22 cellular contexts compared by ENCODE assay signal in the genomic region with DNA sequence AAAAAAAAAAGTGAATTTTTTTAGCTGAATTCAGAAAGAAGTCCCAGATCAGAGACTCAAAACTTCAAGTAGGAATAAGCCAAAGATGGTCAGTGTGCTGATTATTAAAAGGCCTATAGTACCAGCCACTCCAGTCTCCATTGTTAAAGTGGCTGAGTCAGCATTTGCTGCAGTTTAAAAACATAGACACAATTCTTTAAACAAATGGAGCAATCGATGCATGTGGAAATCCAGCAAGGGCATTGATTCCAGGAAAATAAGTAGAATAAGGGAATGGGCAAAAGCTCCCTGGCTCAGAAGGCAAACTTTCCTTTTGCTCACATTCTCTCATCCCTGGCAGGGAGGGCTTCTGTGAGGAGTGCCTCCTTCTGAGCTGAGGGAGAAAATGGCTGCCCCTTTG.
"Had no signal": no experiment of that assay in that cellular context is flagged by ENCODE, and none has a peak within 500 bp of the region (broad histone marks: within the 10 kb centered on the region; RNA-seq: fewer than 3 reads in every experiment).

No MANE protein-coding gene starts in this region.

- H3K36me3 ChIP-seq: SJSA1 had no signal

- FAIRE-seq: HTR-8/SVneo, RCC 7860 had no signal

- H3K27me3 ChIP-seq: SJSA1 had no signal

- H3K4me1 ChIP-seq: SJSA1 had no signal

- DNase-seq: MV-4-11, NCI-H1048, NCI-H1105, NCI-H1417, NCI-H1436 treated with DMSO at 0.1 percent for 48 hours, NCI-H1694, NCI-H187 treated with DMSO at 0.1 percent for 48 hours, NCI-H2029 treated with DMSO at 0.1 percent for 48 hours, NCI-H2171 treated with DMSO at 0.1 percent for 48 hours, NCI-H345, NCI-H446 treated with DMSO at 0.1 percent for 48 hours, NCI-H510A treated with DMSO at 0.1 percent for 48 hours, NCI-H526 treated with DMSO at 0.1 percent for 48 hours, NCI-H748 treated with DMSO at 0.1 percent for 48 hours, Right ventricle myocardium superior, RPMI8226, SIG-M5 had no signal

- H3K9me3 ChIP-seq: SJSA1 had no signal

- H3K4me3 ChIP-seq: SJSA1, SK-N-MC had no signal

- H3K27ac ChIP-seq: HL-60, SJSA1, SK-N-MC had no signal
